26 cellular contexts compared by ENCODE assay signal in the genomic region with DNA sequence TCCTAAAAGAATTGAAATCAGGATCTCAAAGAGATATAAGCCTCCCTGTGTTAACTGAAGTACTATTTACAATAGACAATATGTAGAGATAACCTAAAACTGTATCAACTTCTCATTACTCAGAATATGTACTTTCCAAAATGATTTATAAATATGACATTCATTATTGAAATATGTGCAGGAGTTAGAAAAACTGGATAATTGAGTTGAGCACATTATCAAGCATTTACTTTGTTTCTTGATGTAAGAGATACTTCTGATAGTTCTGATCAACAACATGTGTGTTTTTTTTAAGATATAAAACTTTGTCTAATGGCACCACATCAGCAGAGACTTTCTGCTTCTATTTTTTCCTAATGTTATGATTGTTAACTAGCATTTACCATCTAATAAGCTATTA. TPM values are rescaled to one million over a fixed set of nuclear protein-coding genes. Genes with fewer than 3 reads are reported as not detected.
"Had no signal": no experiment of that assay in that cellular context is flagged by ENCODE, and none has a peak within 500 bp of the region (broad histone marks: within the 10 kb centered on the region; RNA-seq: fewer than 3 reads in every experiment).

No MANE protein-coding gene starts in this region.

- H3K36me3 ChIP-seq: esophagus squamous epithelium, gastrocnemius medialis, heart right ventricle, left lung, lower lobe of right lung had no signal

- H3K9me3 ChIP-seq: esophagus squamous epithelium, gastrocnemius medialis, heart right ventricle, left lung, lower lobe of right lung, mucosa of descending colon had no signal

- FAIRE-seq: colon, islet of Langerhans, keratinocyte had no signal

- H3K27me3 ChIP-seq: dorsolateral prefrontal cortex, esophagus squamous epithelium, gastrocnemius medialis, heart right ventricle, left lung had no signal

- H3K4me3 ChIP-seq: coronary artery, dorsolateral prefrontal cortex, esophagus squamous epithelium, gastrocnemius medialis, heart right ventricle, left lung, lower lobe of right lung, mucosa of descending colon had no signal

- H3K27ac ChIP-seq: coronary artery, dorsolateral prefrontal cortex, epithelial cell of prostate, esophagus squamous epithelium, gastrocnemius medialis, heart right ventricle, left lung, lower lobe of right lung had no signal

- H3K4me1 ChIP-seq: esophagus squamous epithelium, heart right ventricle, left lung, lower lobe of right lung had no signal

- DNase-seq: dermis blood vessel endothelial cell; dorsolateral prefrontal cortex; effector CD4-positive, alpha-beta T cell; effector memory CD4-positive, alpha-beta T cell; erythroblast; esophagus squamous epithelium; foreskin fibroblast; foreskin melanocyte; gastrocnemius medialis; glutamatergic neuron; head of caudate nucleus; heart right ventricle; hippocampal formation; left cardiac atrium; left lung; left ventricle myocardium superior; lower lobe of right lung; mesenchymal stem cell; mucosa of descending colon; naive B cell had no signal

- ATAC-seq: esophagus mucosa, gastrocnemius medialis, heart right ventricle, left cardiac atrium, left lung, left ventricle myocardium superior, lower lobe of right lung, mucosa of descending colon had no signal

RNA-seq across cellular contexts. Expression of a gene that starts 41.9 kb away (rescaled TPM):
- polyA plus RNA-seq: heart right ventricle, keratinocyte had no signal
